ENCODE assay signal across 14 cellular contexts in genomic region chr1:54302951-54303843, GRCh38.
DNase-seq lines count a peak whose midpoint lies in the region; FAIRE-seq and TF ChIP-seq lines count a peak whose summit lies in the region.
"Had no signal": no experiment of that assay in that cellular context is flagged by ENCODE, and none has a peak within 500 bp of the region (broad histone marks: within the 10 kb centered on the region; RNA-seq: fewer than 3 reads in every experiment).

No MANE protein-coding gene starts in this region.

- CTCF ChIA-PET in H1 (lab: Charles Lee; ENCODE audit: partially characterized antibody) = interaction anchor here (1.0 to 7.6 kb wide), 10 partner anchors 7 to 191 kb away, joined by 3 to 63 read pairs (median 4); no protein-coding TSS in a partner anchor

- H2BK5ac ChIP-seq in H1 (ENCODE audit: low read depth, low read length) = peak overlapping the region; percentile 8; the same call in 1 of the 2 replicates

- H3K9ac ChIP-seq in HUES64 (ENCODE audit: low read depth, low read length) = 0 out of 2 replicates have a peak overlapping the region, but pooled peaks have one; percentile 24
- no peak overlapping the region for H3K9ac ChIP-seq in H1 (replicated peaks in 1 of 4; ENCODE audit: extremely low read depth in 1 of 4, low read depth in 3 of 4, low read length in 3 of 4)

- H2BK120ac ChIP-seq in H1 (replicated peaks; ENCODE audit: low read depth, low read length) = no peak overlapping the region

- FAIRE-seq in H1 (lab: Jason Lieb, UNC) (no peak), D721Med (lab: Jason Lieb, UNC) (no peak)
- FAIRE-seq: islet of Langerhans had no signal

- TF ChIP-seq CTCF in BE2C (IDR thresholded peaks at IDR 0.05; ENCODE audit: low read depth, low read length) = no peak
- no peak for TF ChIP-seq CTCF in H1 (IDR thresholded peaks at IDR 0.05; ENCODE audit: control extremely low read depth in 1 of 3, insufficient read depth in 1 of 3, low read depth in 1 of 3, low read length in 3 of 3)
- TF ChIP-seq CTCF in D721Med (IDR thresholded peaks at IDR 0.05; ENCODE audit: insufficient read depth, missing control alignments) = no peak

- WGBS in HUES64 = 88% methylated on average over 22 of the region's 22 CpGs
- 85% methylated on average over 21 of the region's 22 CpGs; no CpG with 5 or more reads in 1 of the 2 experiments for WGBS in H1 (ENCODE audit: extremely low coverage in 1 of 2, insufficient coverage in 1 of 2, insufficient read length in 1 of 2, insufficient replicate concordance in 2 of 2, low coverage in 1 of 2, low lambda C conversion rate in 2 of 2, missing lambda C conversion rate in 1 of 2), 2 experiments

- no peak overlapping the region for H3K4me3 ChIP-seq in BE2C (ENCODE audit: low read depth, low read length)
- H3K4me3 ChIP-seq in HUES64 (ENCODE audit: low read length) = no peak overlapping the region
- no peak overlapping the region for H3K4me3 ChIP-seq in H1 (ENCODE audit: extremely low read depth in 1 of 4, insufficient read depth in 2 of 4, low read depth in 3 of 4, low read length in 4 of 4)

- H3K23me2 ChIP-seq in H1 (ENCODE audit: low read depth, low read length) = no peaks in the 10 kb centered on the region

- POLR2A ChIA-PET in H1 (lab: Charles Lee; ENCODE audit: partially characterized antibody) = interaction anchor here (1.0 to 1.5 kb wide), 2 partner anchors 8 to 30 kb away, joined by 3 to 6 read pairs; no protein-coding TSS in a partner anchor

- H3K36me3 ChIP-seq in BE2C (no peaks in the 10 kb centered on the region), HUES64 (ENCODE audit: insufficient read depth, low read length) (no peaks in the 10 kb centered on the region), H1 (ENCODE audit: control insufficient read depth in 2 of 4, insufficient read depth in 4 of 4, low read length in 3 of 4) (no peaks in the 10 kb centered on the region)

- no peak overlapping the region; the same call in 1 of the 2 replicates for H2BK15ac ChIP-seq in H1 (ENCODE audit: low read length)

- H3K27ac ChIP-seq in HUES64 (ENCODE audit: low read depth, low read length) (no peak overlapping the region), H1 (ENCODE audit: low read depth, low read length) (no peak overlapping the region)
- H3K27ac ChIP-seq: RWPE1 had no signal

- 0 out of 2 replicates have a peak overlapping the region, but pooled peaks have one; percentile 0 for H2BK20ac ChIP-seq in H1 (ENCODE audit: low read length)

- no peak overlapping the region for H4K91ac ChIP-seq in H1 (replicated peaks; ENCODE audit: insufficient read length, low read length)

- peaks cover 20 to 100% of the 10 kb centered on the region in 2 experiments for H3K79me2 ChIP-seq in H1 (ENCODE audit: control insufficient read depth in 1 of 2, insufficient read depth in 2 of 2, low read length in 2 of 2)

- H4K8ac ChIP-seq in H1 (ENCODE audit: extremely low read depth, insufficient read depth, low read length) = no peak overlapping the region

- H3K56ac ChIP-seq in H1 (replicated peaks; ENCODE audit: insufficient read length, low read depth, low read length) = no peak overlapping the region

- peak; percentile 57 for DNase-seq in BE2C
- peak; percentile 96 for DNase-seq in NCI-H748 (lab: John Stamatoyannopoulos, UW; ENCODE audit: unreplicated experiment)
- DNase-seq in H1 (ENCODE audit: low read depth in 1 of 2, low spot score in 2 of 2) = no peak
- DNase-seq in superior temporal gyrus (ENCODE audit: extremely low spot score) = no peak
- DNase-seq in D721Med (ENCODE audit: insufficient read length, low spot score) = no peak
- DNase-seq in NOMO-1 (lab: John Stamatoyannopoulos, UW; ENCODE audit: unreplicated experiment in 2 of 2) = no peak
- no peak for DNase-seq in KBM-7
- DNase-seq: EL; H7; stimulated activated CD4-positive, alpha-beta T cell treated with anti-CD3 and anti-CD28 coated beads, Interleukin-4, amount 100 ng/mL, for 1 hour; stimulated activated naive CD4-positive, alpha-beta T cell had no signal

- TF ChIP-seq POLR2A in H1 (IDR thresholded peaks at IDR 0.05; ENCODE audit: control extremely low read depth in 1 of 2, low read depth in 2 of 2, low read length in 2 of 2) = no peak

- peak overlapping the region; percentile 32 for H3K18ac ChIP-seq in H1 (ENCODE audit: extremely low read depth, low read length)

- H2BK12ac ChIP-seq in H1 (ENCODE audit: low read depth, low read length) = no peak overlapping the region

- no peak overlapping the region for H3K14ac ChIP-seq in H1 (ENCODE audit: insufficient read length)

- H2AK5ac ChIP-seq in H1 (ENCODE audit: low read depth, low read length) = no peak overlapping the region

- no peak overlapping the region for H2AFZ ChIP-seq in H1 (ENCODE audit: low read length)

- H3K79me1 ChIP-seq in H1 (ENCODE audit: low read depth, low read length) = peaks cover 57% of the 10 kb centered on the region

- no peak for TF ChIP-seq RAD21 in H1 (IDR thresholded peaks at IDR 0.05 in 1 of 2, conservative IDR thresholded peaks at IDR 0.05 in 1 of 2; ENCODE audit: low read depth in 2 of 2, low read length in 2 of 2)

- no peak for TF ChIP-seq EP300 in H1 (IDR thresholded peaks at IDR 0.05; ENCODE audit: borderline replicate concordance in 1 of 2, low read depth in 2 of 2, low read length in 2 of 2)

- peaks cover 20 to 41% of the 10 kb centered on the region in 2 experiments for H4K20me1 ChIP-seq in H1 (replicated peaks in 1 of 2; ENCODE audit: control insufficient read depth in 1 of 2, insufficient read depth in 2 of 2, low read length in 2 of 2)

- in situ Hi-C loops in KBM-7 (cut with MboI; ENCODE audit: low pct_unique_long_range_greater_than_20kb, low sequenced_read_pairs) = no loop called here

- no peak overlapping the region for H3K23ac ChIP-seq in H1 (ENCODE audit: insufficient read length)

- H3K4me2 ChIP-seq in H1 (ENCODE audit: insufficient read depth in 1 of 2, low read depth in 2 of 2, low read length in 2 of 2) = no peak overlapping the region

- no peaks in the 10 kb centered on the region for H3K9me3 ChIP-seq in BE2C
- no peaks in the 10 kb centered on the region for H3K9me3 ChIP-seq in HUES64 (ENCODE audit: insufficient read depth, low read depth, low read length)
- H3K9me3 ChIP-seq in H1 (ENCODE audit: insufficient read depth in 2 of 2, low read depth in 1 of 2, low read length in 1 of 2) = no peaks in the 10 kb centered on the region

- H3K4me1 ChIP-seq in BE2C = peaks cover 20% of the 10 kb centered on the region
- peaks cover 46% of the 10 kb centered on the region for H3K4me1 ChIP-seq in HUES64 (ENCODE audit: insufficient read depth, low read length)
- H3K4me1 ChIP-seq in H1 (replicated peaks in 1 of 4; ENCODE audit: control insufficient read depth in 3 of 4, insufficient read depth in 4 of 4, low read length in 3 of 4) = peaks cover 15 to 32% (median 21%) of the 10 kb centered on the region in 4 experiments

- H4K5ac ChIP-seq in H1 (ENCODE audit: insufficient read length, low read depth, low read length) = no peak overlapping the region

- no peak overlapping the region for H3K4ac ChIP-seq in H1 (replicated peaks; ENCODE audit: insufficient read length, low read depth, low read length)

- no peaks in the 10 kb centered on the region for H3K27me3 ChIP-seq in BE2C
- H3K27me3 ChIP-seq in HUES64 (ENCODE audit: insufficient read depth, low read length) = no peaks in the 10 kb centered on the region
- H3K27me3 ChIP-seq in H1 (replicated peaks in 1 of 4; ENCODE audit: control insufficient read depth in 3 of 4, extremely low read depth in 1 of 4, insufficient read depth in 3 of 4, low read length in 3 of 4) = no peaks in the 10 kb centered on the region

TF ChIP-seq in H1, 55 proteins besides CTCF, POLR2A, EP300 and RAD21:
- no peak for TF ChIP-seq HDAC2 (IDR thresholded peaks at IDR 0.05; ENCODE audit: borderline replicate concordance in 1 of 2, low read depth in 2 of 2, low read length in 2 of 2)
- no peak for TF ChIP-seq SP1 (IDR thresholded peaks at IDR 0.05; ENCODE audit: low read depth, low read length)
- no peak for TF ChIP-seq RBBP5 (IDR thresholded peaks at IDR 0.05; ENCODE audit: borderline replicate concordance, low read depth, low read length)
- TF ChIP-seq CBX5 (IDR thresholded peaks at IDR 0.05; ENCODE audit: low read depth, low read length) = no peak

Comparison
In these comparisons a context has a peak if more than half of its experiments do, and no peak if none do; other contexts are left out.
1. DNase-seq: peak in BE2C (single experiment) and NCI-H748 (single experiment); none in H1 (0 of 2), superior temporal gyrus (single experiment), D721Med (single experiment), NOMO-1 (0 of 2) and KBM-7 (single experiment).